Comparison of ENCODE assay signal across 5 cellular contexts in the genomic region with DNA sequence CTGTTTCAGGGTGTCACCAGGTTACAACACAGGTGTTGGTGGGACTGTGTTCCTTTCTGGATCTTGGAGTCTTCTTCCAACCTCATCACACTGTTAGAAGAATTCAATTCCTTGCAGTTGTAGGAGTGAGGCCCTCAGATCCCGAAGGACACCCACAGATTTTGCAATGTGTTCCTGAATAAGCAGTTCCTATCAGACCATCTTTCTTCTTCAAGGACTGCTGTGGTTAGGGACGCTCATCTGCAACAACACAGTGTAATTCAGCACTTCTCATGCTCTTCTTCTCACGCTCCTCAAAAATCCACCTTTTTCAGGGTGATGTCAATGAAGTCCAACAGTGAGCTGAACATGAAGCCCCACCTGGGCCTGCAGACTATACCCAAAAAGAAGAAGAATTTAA.
"Had no signal": no experiment of that assay in that cellular context is flagged by ENCODE, and none has a peak within 500 bp of the region (broad histone marks: within the 10 kb centered on the region; RNA-seq: fewer than 3 reads in every experiment).

No MANE protein-coding gene starts in this region.

- H3K27ac Mint-ChIP-seq: GM23338, H9, IgD-negative memory B cell had no signal

- H3K27me3 Mint-ChIP-seq: IgD-negative memory B cell had no signal

- H3K4me3 Mint-ChIP-seq: GM23338, H9, IgD-negative memory B cell had no signal

- H3K4me1 Mint-ChIP-seq: IgD-negative memory B cell had no signal

- DNase-seq: H9, HCEC 1CT had no signal

- H3K9me3 Mint-ChIP-seq: GM23338, H9, IgD-negative memory B cell had no signal

- ATAC-seq: GM23338, HepG2 had no signal
